19 cellular contexts compared by ENCODE assay signal in the genomic region with DNA sequence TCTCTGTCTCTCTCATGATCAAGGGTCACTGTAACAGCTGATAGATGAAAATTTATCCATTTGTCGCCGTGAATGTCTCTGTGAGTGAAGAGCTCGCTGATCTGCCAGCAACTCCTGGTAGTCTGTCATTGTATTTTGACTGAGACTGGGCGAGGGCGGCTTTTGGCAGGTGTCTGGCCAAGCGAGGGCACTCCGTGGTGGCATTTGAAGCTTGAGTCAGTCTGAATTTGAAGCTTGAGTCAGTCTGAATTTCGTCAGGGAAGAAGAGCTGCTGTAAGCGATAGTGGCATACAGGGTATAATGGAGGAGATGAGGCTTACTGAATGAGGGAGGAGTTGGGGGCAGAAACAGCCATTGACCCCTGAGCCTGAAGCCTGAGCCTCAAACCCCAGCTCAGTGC. TPM values are rescaled to one million over a fixed set of nuclear protein-coding genes. Genes with fewer than 3 reads are reported as not detected.
DNase-seq lines count a peak whose midpoint lies in the region; ATAC-seq and TF ChIP-seq lines count a peak whose summit lies in the region.
"Had no signal": no experiment of that assay in that cellular context is flagged by ENCODE, and none has a peak within 500 bp of the region (broad histone marks: within the 10 kb centered on the region; RNA-seq: fewer than 3 reads in every experiment).

No MANE protein-coding gene starts in this region.

- H3K27me3 ChIP-seq in neural progenitor cell (no peaks in the 10 kb centered on the region), BE2C (no peaks in the 10 kb centered on the region)

- no peak overlapping the region for H3K4me2 ChIP-seq in neural progenitor cell

- TF ChIP-seq CTCF in natural killer cell (IDR thresholded peaks at IDR 0.05) (no peak), neural progenitor cell (IDR thresholded peaks at IDR 0.05) (no peak), BE2C (IDR thresholded peaks at IDR 0.05; ENCODE audit: low read depth, low read length) (no peak)

- DNase-seq in natural killer cell treated with Interleukin-12 subunit alpha and Interleukin-12 subunit beta and Interleukin-15 and Interleukin-18, amount 100 ng/mL, for 72 hours (ENCODE audit: low spot score): peak; percentile 22
- DNase-seq in natural killer cell: no peak
- peak; percentile 34 for DNase-seq in cerebellar cortex (ENCODE audit: low spot score)
- DNase-seq in neural progenitor cell (ENCODE audit: low spot score): no peak
- no peak for DNase-seq in RPMI8226
- DNase-seq in BE2C: no peak
- DNase-seq in kidney glomerular epithelial cell (lab: John Stamatoyannopoulos, UW): no peak
- DNase-seq: ACHN; Calu3; CD8-positive, alpha-beta T cell; DMS79 treated with DMSO at 0.1 percent for 48 hours; GOT3; H7; HFFc6 had no signal

- no peaks in the 10 kb centered on the region for H3K4me1 ChIP-seq in neural progenitor cell
- H3K4me1 ChIP-seq in BE2C: no peaks in the 10 kb centered on the region

- no peak overlapping the region for H2AFZ ChIP-seq in neural progenitor cell (replicated peaks)

- no peak for ATAC-seq in natural killer cell treated with Interleukin-12 subunit alpha and Interleukin-12 subunit beta and Interleukin-15 and Interleukin-18, amount 100 ng/mL, for 72 hours
- no peak for ATAC-seq in natural killer cell
- ATAC-seq: CD8-positive, alpha-beta T cell; GM12878; HCT116 had no signal

- no peaks in the 10 kb centered on the region for H3K79me2 ChIP-seq in neural progenitor cell (ENCODE audit: low read depth)

- H3K4me1 Mint-ChIP-seq in natural killer cell treated with Interleukin-12 subunit alpha and Interleukin-12 subunit beta and Interleukin-15 and Interleukin-18, amount 100 ng/mL, for 72 hours (ENCODE audit: low read depth in 2 of 2): no peaks in the 10 kb centered on the region
- no peaks in the 10 kb centered on the region for H3K4me1 Mint-ChIP-seq in natural killer cell
- no peaks in the 10 kb centered on the region for H3K4me1 Mint-ChIP-seq in neural progenitor cell

- no peaks in the 10 kb centered on the region for H3K9me3 ChIP-seq in neural progenitor cell (ENCODE audit: low read depth)
- H3K9me3 ChIP-seq in BE2C: no peaks in the 10 kb centered on the region

- no peaks in the 10 kb centered on the region for H3F3A ChIP-seq in neural progenitor cell (ENCODE audit: low read depth)

- no peak overlapping the region for H3K9ac ChIP-seq in neural progenitor cell

- H3K27ac Mint-ChIP-seq in natural killer cell treated with Interleukin-12 subunit alpha and Interleukin-12 subunit beta and Interleukin-15 and Interleukin-18, amount 100 ng/mL, for 72 hours: no peak overlapping the region
- H3K27ac Mint-ChIP-seq in natural killer cell (no peak overlapping the region), neural progenitor cell (peak overlapping the region; percentile 36)
- H3K27ac Mint-ChIP-seq: CD8-positive, alpha-beta T cell; HFFc6 had no signal

- no peak overlapping the region for H3K27ac ChIP-seq in neural progenitor cell
- H3K27ac ChIP-seq: HL-60 had no signal

- no peaks in the 10 kb centered on the region for H3K9me3 Mint-ChIP-seq in natural killer cell treated with Interleukin-12 subunit alpha and Interleukin-12 subunit beta and Interleukin-15 and Interleukin-18, amount 100 ng/mL, for 72 hours
- no peaks in the 10 kb centered on the region for H3K9me3 Mint-ChIP-seq in natural killer cell
- peaks cover 10% of the 10 kb centered on the region for H3K9me3 Mint-ChIP-seq in neural progenitor cell

- H3K36me3 Mint-ChIP-seq in natural killer cell treated with Interleukin-12 subunit alpha and Interleukin-12 subunit beta and Interleukin-15 and Interleukin-18, amount 100 ng/mL, for 72 hours: no peaks in the 10 kb centered on the region
- no peaks in the 10 kb centered on the region for H3K36me3 Mint-ChIP-seq in natural killer cell
- H3K36me3 Mint-ChIP-seq in neural progenitor cell: no peaks in the 10 kb centered on the region
- H3K36me3 Mint-ChIP-seq: CD8-positive, alpha-beta T cell had no signal

- peaks cover 17 to 32% of the 10 kb centered on the region in 2 donors for H3K27me3 Mint-ChIP-seq in natural killer cell treated with Interleukin-12 subunit alpha and Interleukin-12 subunit beta and Interleukin-15 and Interleukin-18, amount 100 ng/mL, for 72 hours
- H3K27me3 Mint-ChIP-seq in natural killer cell (ENCODE audit: low read depth in 2 of 2) (peaks cover 12 to 17% of the 10 kb centered on the region in 2 donors), neural progenitor cell (ENCODE audit: insufficient read depth, low read depth) (peaks cover 10% of the 10 kb centered on the region)

- H4K20me1 ChIP-seq in neural progenitor cell (ENCODE audit: low read depth): no peaks in the 10 kb centered on the region

- intact Hi-C loops in natural killer cell (cut with micrococcal nuclease): no loop called here

- H3K4me3 Mint-ChIP-seq in natural killer cell treated with Interleukin-12 subunit alpha and Interleukin-12 subunit beta and Interleukin-15 and Interleukin-18, amount 100 ng/mL, for 72 hours: no peak overlapping the region
- H3K4me3 Mint-ChIP-seq in natural killer cell: no peak overlapping the region
- no peak overlapping the region for H3K4me3 Mint-ChIP-seq in neural progenitor cell
- H3K4me3 Mint-ChIP-seq: CD8-positive, alpha-beta T cell; HFFc6 had no signal

- no peaks in the 10 kb centered on the region for H3K36me3 ChIP-seq in neural progenitor cell
- H3K36me3 ChIP-seq in BE2C: no peaks in the 10 kb centered on the region

- H3K4me3 ChIP-seq in neural progenitor cell: no peak overlapping the region
- no peak overlapping the region for H3K4me3 ChIP-seq in BE2C (ENCODE audit: low read depth, low read length)
- H3K4me3 ChIP-seq: GM12878 had no signal

RNA-seq across cellular contexts. Expression of a gene that starts 56.8 kb away (rescaled TPM):
- total RNA-seq in natural killer cell treated with Interleukin-12 subunit alpha and Interleukin-12 subunit beta and Interleukin-15 and Interleukin-18, amount 100 ng/mL, for 72 hours: not detected
- not detected for total RNA-seq in natural killer cell
- total RNA-seq in neural progenitor cell (ENCODE audit: low replicate concordance): not detected in 2 replicates
- polyA plus RNA-seq in BE2C (2012; ENCODE audit: insufficient read depth, insufficient read length, low read depth): not detected
- total RNA-seq: Calu3; CD8-positive, alpha-beta T cell; GM12878; H7; HFFc6; HT1080 had no signal
- polyA plus RNA-seq: BJ, GM12878 had no signal

Comparison
In these comparisons a context has a peak if more than half of its experiments do, and no peak if none do; other contexts are left out.
1. DNase-seq: peak in natural killer cell treated with Interleukin-12 subunit alpha and Interleukin-12 subunit beta and Interleukin-15 and Interleukin-18, amount 100 ng/mL, for 72 hours (single experiment) and cerebellar cortex (single experiment); none in natural killer cell (single experiment), neural progenitor cell (single experiment), RPMI8226 (single experiment), BE2C (single experiment) and kidney glomerular epithelial cell (single experiment).